ENCODE assay signal across 1 cellular context in the genomic region with DNA sequence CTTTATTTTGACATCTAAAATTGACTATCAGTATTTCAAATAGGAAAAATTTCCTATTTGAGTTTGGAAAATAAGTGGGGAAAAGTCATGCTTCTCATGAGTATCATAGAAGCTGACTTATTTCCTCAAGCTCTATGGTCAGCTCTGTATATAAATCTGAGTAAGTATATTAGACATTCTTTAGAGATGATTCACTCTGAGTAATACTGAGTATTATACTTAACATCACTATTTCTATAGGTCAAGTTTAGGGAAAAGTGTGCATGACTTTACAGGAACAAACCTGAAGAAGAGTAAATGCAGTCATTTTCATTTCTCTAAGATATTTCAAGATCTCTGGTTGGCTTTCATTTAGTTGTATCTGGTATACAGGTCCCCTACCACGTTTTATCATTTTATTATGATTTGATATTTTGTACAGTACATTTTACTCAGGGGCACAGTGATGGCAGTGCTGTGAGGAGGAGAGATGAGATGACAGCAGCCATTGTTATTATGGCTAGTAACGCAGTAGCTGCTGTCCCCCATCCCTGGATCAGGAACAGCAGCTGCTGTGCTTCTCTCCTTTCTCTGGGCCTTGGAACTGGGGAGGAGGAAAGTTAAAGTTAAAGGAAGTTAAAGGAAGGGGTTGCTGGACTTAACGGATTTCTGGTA.
TF ChIP-seq lines count a peak whose summit lies in the region.

No MANE protein-coding gene starts in this region.

TF ChIP-seq in SK-N-SH, 30 proteins besides CTCF, POLR2A, EP300 and RAD21 (continued from another document):
- TF ChIP-seq REST (IDR thresholded peaks at IDR 0.05; ENCODE audit: low read depth, low read length) (no peak), POLR2AphosphoS5 (IDR thresholded peaks at IDR 0.05; ENCODE audit: low read depth, low read length) (no peak), SIN3A (IDR thresholded peaks at IDR 0.05; ENCODE audit: borderline replicate concordance, low read depth, low read length) (no peak), USF1 (IDR thresholded peaks at IDR 0.05; ENCODE audit: borderline replicate concordance, low read depth) (no peak), GATA2 (CRISPR knock-in tag; IDR thresholded peaks at IDR 0.05) (no peak), FOSL2 (IDR thresholded peaks at IDR 0.05; ENCODE audit: borderline replicate concordance, low read depth) (peak; percentile 92), MAX (IDR thresholded peaks at IDR 0.05; ENCODE audit: low read depth) (0 out of 2 replicates have a peak, but pooled peaks have one; percentile 10), FOXM1 (IDR thresholded peaks at IDR 0.05; ENCODE audit: low read depth) (no peak), RXRA (IDR thresholded peaks at IDR 0.05; ENCODE audit: borderline replicate concordance, low read depth) (peak; percentile 59; the same call in 1 of the 2 replicates), TEAD4 (IDR thresholded peaks at IDR 0.05; ENCODE audit: borderline replicate concordance, insufficient read depth) (no peak), EZH2phosphoT487 (IDR thresholded peaks at IDR 0.05; ENCODE audit: borderline replicate concordance, low read depth) (no peak), NRF1 (IDR thresholded peaks at IDR 0.05; ENCODE audit: low read depth, low read length) (no peak), MXI1 (IDR thresholded peaks at IDR 0.05; ENCODE audit: low read depth, low read length) (no peak), TCF12 (IDR thresholded peaks at IDR 0.05) (peak; percentile 28), YY1 (IDR thresholded peaks at IDR 0.05; ENCODE audit: low read depth) (peak; percentile 56; the same call in 1 of the 2 replicates), RFX5 (IDR thresholded peaks at IDR 0.05; ENCODE audit: low read length) (no peak), FOXJ3 (CRISPR knock-in tag; IDR thresholded peaks at IDR 0.05) (no peak), ZBTB33 (IDR thresholded peaks at IDR 0.05; ENCODE audit: borderline replicate concordance, low read depth) (no peak), CHD2 (IDR thresholded peaks at IDR 0.05; ENCODE audit: low read length, partially characterized antibody) (no peak), RCOR1 (IDR thresholded peaks at IDR 0.05; ENCODE audit: low read length) (no peak), ELF1 (IDR thresholded peaks at IDR 0.05) (no peak), NFIC (IDR thresholded peaks at IDR 0.05; ENCODE audit: borderline replicate concordance) (peak; percentile 14; the same call in 1 of the 2 replicates), SMC3 (IDR thresholded peaks at IDR 0.05; ENCODE audit: low read depth, low read length) (no peak)
- TF ChIP-seq, protein P1, sequence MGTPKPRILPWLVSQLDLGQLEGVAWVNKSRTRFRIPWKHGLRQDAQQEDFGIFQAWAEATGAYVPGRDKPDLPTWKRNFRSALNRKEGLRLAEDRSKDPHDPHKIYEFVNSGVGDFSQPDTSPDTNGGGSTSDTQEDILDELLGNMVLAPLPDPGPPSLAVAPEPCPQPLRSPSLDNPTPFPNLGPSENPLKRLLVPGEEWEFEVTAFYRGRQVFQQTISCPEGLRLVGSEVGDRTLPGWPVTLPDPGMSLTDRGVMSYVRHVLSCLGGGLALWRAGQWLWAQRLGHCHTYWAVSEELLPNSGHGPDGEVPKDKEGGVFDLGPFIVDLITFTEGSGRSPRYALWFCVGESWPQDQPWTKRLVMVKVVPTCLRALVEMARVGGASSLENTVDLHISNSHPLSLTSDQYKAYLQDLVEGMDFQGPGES (IDR thresholded peaks at IDR 0.05; ENCODE audit: low read depth, low read length), result no peak
